Comparison of ENCODE assay signal across 1 cellular context in the genomic region with DNA sequence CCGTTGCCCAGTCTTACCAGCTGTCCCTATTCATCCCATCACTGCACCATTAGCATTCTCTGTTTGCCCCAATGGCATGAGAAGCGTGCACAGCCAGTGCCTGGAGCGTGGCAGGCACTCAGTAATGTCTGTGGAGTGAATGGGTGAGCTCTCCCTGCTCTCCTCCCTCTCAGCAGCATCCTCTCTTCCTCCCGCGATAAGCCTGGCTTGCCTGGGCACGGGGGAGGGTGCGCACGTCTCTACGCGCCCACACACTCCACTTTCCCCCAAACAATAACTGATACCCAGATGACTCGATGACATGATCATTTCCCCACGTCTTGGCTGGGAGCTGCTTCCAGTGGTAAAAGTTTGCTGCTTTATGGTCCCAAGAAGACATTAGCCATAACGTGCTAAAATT.
TF ChIP-seq lines count a peak whose summit lies in the region.

No MANE protein-coding gene starts in this region.

TF ChIP-seq in K562, 482 proteins besides CTCF, POLR2A, EP300 and RAD21 (continued from another document):
- TF ChIP-seq, protein P1, sequence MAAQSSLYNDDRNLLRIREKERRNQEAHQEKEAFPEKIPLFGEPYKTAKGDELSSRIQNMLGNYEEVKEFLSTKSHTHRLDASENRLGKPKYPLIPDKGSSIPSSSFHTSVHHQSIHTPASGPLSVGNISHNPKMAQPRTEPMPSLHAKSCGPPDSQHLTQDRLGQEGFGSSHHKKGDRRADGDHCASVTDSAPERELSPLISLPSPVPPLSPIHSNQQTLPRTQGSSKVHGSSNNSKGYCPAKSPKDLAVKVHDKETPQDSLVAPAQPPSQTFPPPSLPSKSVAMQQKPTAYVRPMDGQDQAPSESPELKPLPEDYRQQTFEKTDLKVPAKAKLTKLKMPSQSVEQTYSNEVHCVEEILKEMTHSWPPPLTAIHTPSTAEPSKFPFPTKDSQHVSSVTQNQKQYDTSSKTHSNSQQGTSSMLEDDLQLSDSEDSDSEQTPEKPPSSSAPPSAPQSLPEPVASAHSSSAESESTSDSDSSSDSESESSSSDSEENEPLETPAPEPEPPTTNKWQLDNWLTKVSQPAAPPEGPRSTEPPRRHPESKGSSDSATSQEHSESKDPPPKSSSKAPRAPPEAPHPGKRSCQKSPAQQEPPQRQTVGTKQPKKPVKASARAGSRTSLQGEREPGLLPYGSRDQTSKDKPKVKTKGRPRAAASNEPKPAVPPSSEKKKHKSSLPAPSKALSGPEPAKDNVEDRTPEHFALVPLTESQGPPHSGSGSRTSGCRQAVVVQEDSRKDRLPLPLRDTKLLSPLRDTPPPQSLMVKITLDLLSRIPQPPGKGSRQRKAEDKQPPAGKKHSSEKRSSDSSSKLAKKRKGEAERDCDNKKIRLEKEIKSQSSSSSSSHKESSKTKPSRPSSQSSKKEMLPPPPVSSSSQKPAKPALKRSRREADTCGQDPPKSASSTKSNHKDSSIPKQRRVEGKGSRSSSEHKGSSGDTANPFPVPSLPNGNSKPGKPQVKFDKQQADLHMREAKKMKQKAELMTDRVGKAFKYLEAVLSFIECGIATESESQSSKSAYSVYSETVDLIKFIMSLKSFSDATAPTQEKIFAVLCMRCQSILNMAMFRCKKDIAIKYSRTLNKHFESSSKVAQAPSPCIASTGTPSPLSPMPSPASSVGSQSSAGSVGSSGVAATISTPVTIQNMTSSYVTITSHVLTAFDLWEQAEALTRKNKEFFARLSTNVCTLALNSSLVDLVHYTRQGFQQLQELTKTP (IDR thresholded peaks at IDR 0.05; ENCODE audit: low read depth in 1 of 2, partially characterized antibody in 2 of 2): no peak
